9 cellular contexts compared by ENCODE assay signal in the genomic region with DNA sequence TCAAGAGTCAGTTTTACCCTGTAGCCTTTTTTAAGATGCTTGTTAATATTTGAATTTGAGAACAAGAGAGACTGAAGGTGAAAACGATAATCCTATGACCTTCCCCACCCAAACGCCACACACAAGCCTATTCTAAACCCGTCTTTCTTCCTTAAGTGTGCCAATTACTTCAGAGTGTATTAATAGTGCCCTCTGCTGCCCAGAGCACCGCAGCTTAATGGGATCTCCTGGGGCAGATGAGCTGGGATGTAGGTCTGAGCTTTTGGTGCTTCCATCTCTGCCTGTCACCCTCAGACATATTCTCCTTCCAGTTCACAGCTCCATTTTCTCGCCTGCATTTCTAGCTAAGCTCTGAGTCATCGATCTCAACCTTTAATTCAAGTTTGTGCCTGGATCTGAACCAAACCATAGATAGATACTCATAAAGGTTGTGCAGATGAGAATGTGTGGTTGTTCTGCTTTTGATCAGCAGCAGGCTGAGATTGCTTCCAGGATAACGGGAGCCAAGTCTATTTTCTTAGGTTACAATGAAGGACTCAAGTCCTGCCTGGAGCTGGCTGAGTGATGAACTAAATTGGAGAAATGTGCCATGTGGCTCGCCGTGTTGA. TPM values are rescaled to one million over a fixed set of nuclear protein-coding genes. Genes with fewer than 3 reads are reported as not detected.
DNase-seq lines count a peak whose midpoint lies in the region; ATAC-seq and TF ChIP-seq lines count a peak whose summit lies in the region.
"Had no signal": no experiment of that assay in that cellular context is flagged by ENCODE, and none has a peak within 500 bp of the region (broad histone marks: within the 10 kb centered on the region; RNA-seq: fewer than 3 reads in every experiment).

No MANE protein-coding gene starts in this region.

- H3K27me3 ChIP-seq in neural cell (ENCODE audit: insufficient read depth, low read depth, low read length): no peaks in the 10 kb centered on the region
- H3K27me3 ChIP-seq in ovary: no peaks in the 10 kb centered on the region
- no peaks in the 10 kb centered on the region for H3K27me3 ChIP-seq in suprapubic skin
- H3K27me3 ChIP-seq: adrenal gland had no signal

- TF ChIP-seq POLR2A in ovary (IDR thresholded peaks at IDR 0.05) (no peak), suprapubic skin (IDR thresholded peaks at IDR 0.05) (no peak)

- H3K27ac ChIP-seq in neural cell (ENCODE audit: low read length): no peak overlapping the region
- H3K27ac ChIP-seq in ovary: no peak overlapping the region
- H3K27ac ChIP-seq in suprapubic skin: no peak overlapping the region
- H3K27ac ChIP-seq: adrenal gland had no signal

- H3K9me3 Mint-ChIP-seq in activated T-helper 1 cell treated with anti-CD3 and anti-CD28 coated beads, Interleukin-12 subunit alpha, Interleukin-12 subunit beta, Interleukin-2, Interleukin-4 antibody, amounts not matched to agents 30 ng/mL and 10 ng/mL and 1 ng/mL, durations not matched to agents 14 hours and 24 hours and 36 hours: no peaks in the 10 kb centered on the region

- H3K9me2 ChIP-seq in neural cell (ENCODE audit: insufficient read depth, low read length): no peaks in the 10 kb centered on the region

- H3K36me3 Mint-ChIP-seq in activated T-helper 1 cell treated with anti-CD3 and anti-CD28 coated beads, Interleukin-12 subunit alpha, Interleukin-12 subunit beta, Interleukin-2, Interleukin-4 antibody, amounts not matched to agents 30 ng/mL and 10 ng/mL and 1 ng/mL, durations not matched to agents 14 hours and 24 hours and 36 hours (ENCODE audit: low read depth): no peaks in the 10 kb centered on the region

- no peak for ATAC-seq in GM21526 (IDR thresholded peaks at IDR 0.05; ENCODE audit: low FRiP score, unreplicated experiment)

- TF ChIP-seq RAD21 in neural cell (conservative IDR thresholded peaks at IDR 0.05): peak; percentile 58

- no peaks in the 10 kb centered on the region for H3K79me2 ChIP-seq in neural cell (replicated peaks; ENCODE audit: insufficient read depth, low read length)

- no peak overlapping the region for H3K9ac ChIP-seq in neural cell (ENCODE audit: low read length)

- H3K4me1 ChIP-seq in ovary (ENCODE audit: insufficient read depth) (no peaks in the 10 kb centered on the region), suprapubic skin (no peaks in the 10 kb centered on the region)
- H3K4me1 ChIP-seq: adrenal gland had no signal

- H3K4me1 Mint-ChIP-seq in activated T-helper 1 cell treated with anti-CD3 and anti-CD28 coated beads, Interleukin-12 subunit alpha, Interleukin-12 subunit beta, Interleukin-2, Interleukin-4 antibody, amounts not matched to agents 30 ng/mL and 10 ng/mL and 1 ng/mL, durations not matched to agents 14 hours and 24 hours and 36 hours (ENCODE audit: low read depth): no peaks in the 10 kb centered on the region

- H3K36me3 ChIP-seq in neural cell (ENCODE audit: insufficient read depth, low read length): no peaks in the 10 kb centered on the region
- no peaks in the 10 kb centered on the region for H3K36me3 ChIP-seq in ovary
- no peaks in the 10 kb centered on the region for H3K36me3 ChIP-seq in suprapubic skin
- H3K36me3 ChIP-seq: adrenal gland had no signal

- intact Hi-C loops in activated T-helper 1 cell treated with anti-CD3 and anti-CD28 coated beads, Interleukin-12 subunit alpha, Interleukin-12 subunit beta, Interleukin-2, Interleukin-4 antibody, amounts not matched to agents 30 ng/mL and 10 ng/mL and 1 ng/mL, durations not matched to agents 14 hours and 24 hours and 36 hours (cut with micrococcal nuclease): no loop called here
- intact Hi-C loops in ovary (cut with DNase I): no loop called here

- 49 to 52% (median 51%) methylated on average over 9 of the region's 9 CpGs for WGBS in ovary, 3 donors
- 32% methylated on average over 9 of the region's 9 CpGs for WGBS in suprapubic skin

- DNase-seq in DMS53 treated with DMSO at 0.1 percent for 48 hours (lab: John Stamatoyannopoulos, UW; ENCODE audit: unreplicated experiment) (peak; percentile 29), NCI-H1105 treated with DMSO at 0.1 percent for 48 hours (lab: John Stamatoyannopoulos, UW) (peak; percentile 31), cerebellar cortex (ENCODE audit: low spot score) (peak; percentile 9), ovary (no peak), suprapubic skin (ENCODE audit: low spot score in 2 of 2) (no peak)
- no peak for DNase-seq in activated T-helper 1 cell treated with anti-CD3 and anti-CD28 coated beads, Interleukin-12 subunit alpha, Interleukin-12 subunit beta, Interleukin-2, Interleukin-4 antibody, amounts not matched to agents 30 ng/mL and 10 ng/mL and 1 ng/mL, durations not matched to agents 14 hours and 24 hours and 36 hours (ENCODE audit: low spot score)

- H3K4me3 Mint-ChIP-seq in activated T-helper 1 cell treated with anti-CD3 and anti-CD28 coated beads, Interleukin-12 subunit alpha, Interleukin-12 subunit beta, Interleukin-2, Interleukin-4 antibody, amounts not matched to agents 30 ng/mL and 10 ng/mL and 1 ng/mL, durations not matched to agents 14 hours and 24 hours and 36 hours: no peak overlapping the region

- H3K27me3 Mint-ChIP-seq in activated T-helper 1 cell treated with anti-CD3 and anti-CD28 coated beads, Interleukin-12 subunit alpha, Interleukin-12 subunit beta, Interleukin-2, Interleukin-4 antibody, amounts not matched to agents 30 ng/mL and 10 ng/mL and 1 ng/mL, durations not matched to agents 14 hours and 24 hours and 36 hours (ENCODE audit: insufficient read depth): no peaks in the 10 kb centered on the region

- H4K20me1 ChIP-seq in neural cell (ENCODE audit: insufficient read depth): no peaks in the 10 kb centered on the region

- H3K4me2 ChIP-seq in neural cell (ENCODE audit: low read length): no peak overlapping the region

- H3F3A ChIP-seq in neural cell (ENCODE audit: insufficient read depth, low read length, poor library complexity, severe bottlenecking): no peaks in the 10 kb centered on the region

- TF ChIP-seq CTCF in neural cell (IDR thresholded peaks at IDR 0.05; ENCODE audit: poor library complexity, severe bottlenecking) (peak; percentile 54), ovary (IDR thresholded peaks at IDR 0.05) (no peak), suprapubic skin (IDR thresholded peaks at IDR 0.05) (no peak)

- no peak overlapping the region for H3K4me3 ChIP-seq in neural cell (ENCODE audit: low read length)
- no peak overlapping the region for H3K4me3 ChIP-seq in ovary
- no peak overlapping the region for H3K4me3 ChIP-seq in suprapubic skin
- H3K4me3 ChIP-seq: adrenal gland had no signal

- no peak overlapping the region for H3K27ac Mint-ChIP-seq in activated T-helper 1 cell treated with anti-CD3 and anti-CD28 coated beads, Interleukin-12 subunit alpha, Interleukin-12 subunit beta, Interleukin-2, Interleukin-4 antibody, amounts not matched to agents 30 ng/mL and 10 ng/mL and 1 ng/mL, durations not matched to agents 14 hours and 24 hours and 36 hours

- H3K9me3 ChIP-seq in neural cell (ENCODE audit: low read length) (no peaks in the 10 kb centered on the region), ovary (no peaks in the 10 kb centered on the region), suprapubic skin (no peaks in the 10 kb centered on the region)
- H3K9me3 ChIP-seq: adrenal gland had no signal

- TF ChIP-seq EP300 in neural cell (conservative IDR thresholded peaks at IDR 0.05; ENCODE audit: poor library complexity, severe bottlenecking) (no peak), ovary (IDR thresholded peaks at IDR 0.05) (no peak), suprapubic skin (IDR thresholded peaks at IDR 0.05) (no peak)

- H2AFZ ChIP-seq in neural cell (ENCODE audit: low read depth, low read length): no peak overlapping the region

TF ChIP-seq in neural cell, 6 proteins besides CTCF, POLR2A, EP300 and RAD21:
- TF ChIP-seq SMC3 (conservative IDR thresholded peaks at IDR 0.05; ENCODE audit: poor library complexity): peak; percentile 65
- TF ChIP-seq, protein P1, sequence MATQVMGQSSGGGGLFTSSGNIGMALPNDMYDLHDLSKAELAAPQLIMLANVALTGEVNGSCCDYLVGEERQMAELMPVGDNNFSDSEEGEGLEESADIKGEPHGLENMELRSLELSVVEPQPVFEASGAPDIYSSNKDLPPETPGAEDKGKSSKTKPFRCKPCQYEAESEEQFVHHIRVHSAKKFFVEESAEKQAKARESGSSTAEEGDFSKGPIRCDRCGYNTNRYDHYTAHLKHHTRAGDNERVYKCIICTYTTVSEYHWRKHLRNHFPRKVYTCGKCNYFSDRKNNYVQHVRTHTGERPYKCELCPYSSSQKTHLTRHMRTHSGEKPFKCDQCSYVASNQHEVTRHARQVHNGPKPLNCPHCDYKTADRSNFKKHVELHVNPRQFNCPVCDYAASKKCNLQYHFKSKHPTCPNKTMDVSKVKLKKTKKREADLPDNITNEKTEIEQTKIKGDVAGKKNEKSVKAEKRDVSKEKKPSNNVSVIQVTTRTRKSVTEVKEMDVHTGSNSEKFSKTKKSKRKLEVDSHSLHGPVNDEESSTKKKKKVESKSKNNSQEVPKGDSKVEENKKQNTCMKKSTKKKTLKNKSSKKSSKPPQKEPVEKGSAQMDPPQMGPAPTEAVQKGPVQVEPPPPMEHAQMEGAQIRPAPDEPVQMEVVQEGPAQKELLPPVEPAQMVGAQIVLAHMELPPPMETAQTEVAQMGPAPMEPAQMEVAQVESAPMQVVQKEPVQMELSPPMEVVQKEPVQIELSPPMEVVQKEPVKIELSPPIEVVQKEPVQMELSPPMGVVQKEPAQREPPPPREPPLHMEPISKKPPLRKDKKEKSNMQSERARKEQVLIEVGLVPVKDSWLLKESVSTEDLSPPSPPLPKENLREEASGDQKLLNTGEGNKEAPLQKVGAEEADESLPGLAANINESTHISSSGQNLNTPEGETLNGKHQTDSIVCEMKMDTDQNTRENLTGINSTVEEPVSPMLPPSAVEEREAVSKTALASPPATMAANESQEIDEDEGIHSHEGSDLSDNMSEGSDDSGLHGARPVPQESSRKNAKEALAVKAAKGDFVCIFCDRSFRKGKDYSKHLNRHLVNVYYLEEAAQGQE (IDR thresholded peaks at IDR 0.05; ENCODE audit: borderline replicate concordance): no peak

RNA-seq across cellular contexts. Expression of a gene that starts 46.4 kb away (rescaled TPM):
- polyA plus RNA-seq in neural cell (2.3 and 3.2 TPM in 2 replicates), ovary (10 to 100 TPM in 1 of 2 donors, 1 to 10 TPM in 1; 1.9 to 34.2 TPM)
- 2.1 and 2.2 TPM in 2 replicates for polyA minus RNA-seq in neural cell
- not detected in 2 replicates for total RNA-seq in activated T-helper 1 cell treated with anti-CD3 and anti-CD28 coated beads, Interleukin-12 subunit alpha, Interleukin-12 subunit beta, Interleukin-2, Interleukin-4 antibody, amounts not matched to agents 30 ng/mL and 10 ng/mL and 1 ng/mL, durations not matched to agents 14 hours and 24 hours and 36 hours
- total RNA-seq in ovary (1 to 10 TPM; 2.0 to 8.7 (median 4.8) TPM), suprapubic skin (100 to 1,000 TPM in 3 of 4 donors, 10 to 100 TPM in 1; 90.4 to 176 (median 139) TPM)

Comparison
In these comparisons a context has a peak if more than half of its experiments do, and no peak if none do; other contexts are left out.
1. DNase-seq: peak in DMS53 treated with DMSO at 0.1 percent for 48 hours (single experiment), NCI-H1105 treated with DMSO at 0.1 percent for 48 hours (single experiment) and cerebellar cortex (single experiment); none in activated T-helper 1 cell treated with anti-CD3 and anti-CD28 coated beads, Interleukin-12 subunit alpha, Interleukin-12 subunit beta, Interleukin-2, Interleukin-4 antibody, amounts not matched to agents 30 ng/mL and 10 ng/mL and 1 ng/mL, durations not matched to agents 14 hours and 24 hours and 36 hours (single experiment), ovary (0 of 5) and suprapubic skin (0 of 2).
2. RNA of a gene that starts 46.4 kb away (total RNA-seq): 90.4 to 176 TPM in suprapubic skin; 2.0 to 8.7 TPM in ovary and not detected in activated T-helper 1 cell treated with anti-CD3 and anti-CD28 coated beads, Interleukin-12 subunit alpha, Interleukin-12 subunit beta, Interleukin-2, Interleukin-4 antibody, amounts not matched to agents 30 ng/mL and 10 ng/mL and 1 ng/mL, durations not matched to agents 14 hours and 24 hours and 36 hours; every median in the first group is over 4 times any median in the second.